17 cellular contexts compared by ENCODE assay signal in genomic region chr17:49338883-49339282, GRCh38. TPM values are rescaled to one million over a fixed set of nuclear protein-coding genes. Genes with fewer than 3 reads are reported as not detected.
DNase-seq lines count a peak whose midpoint lies in the region; ATAC-seq and TF ChIP-seq lines count a peak whose summit lies in the region.
"Had no signal": no experiment of that assay in that cellular context is flagged by ENCODE, and none has a peak within 500 bp of the region (broad histone marks: within the 10 kb centered on the region; RNA-seq: fewer than 3 reads in every experiment).

No MANE protein-coding gene starts in this region.

- no peak for TF ChIP-seq CTCF in thyroid gland (IDR thresholded peaks at IDR 0.05)

- H3K9me3 Mint-ChIP-seq in natural killer cell treated with Interleukin-12 subunit alpha and Interleukin-12 subunit beta and Interleukin-15 and Interleukin-18, amount 100 ng/mL, for 72 hours: no peaks in the 10 kb centered on the region
- H3K9me3 Mint-ChIP-seq: IgD-negative memory B cell had no signal

- H3K4me1 Mint-ChIP-seq in natural killer cell treated with Interleukin-12 subunit alpha and Interleukin-12 subunit beta and Interleukin-15 and Interleukin-18, amount 100 ng/mL, for 72 hours (ENCODE audit: low read depth in 2 of 2): peaks cover 51 to 52% of the 10 kb centered on the region in 2 donors

- H3K9me3 ChIP-seq in thyroid gland: no peaks in the 10 kb centered on the region
- H3K9me3 ChIP-seq: BE2C had no signal

- no peaks in the 10 kb centered on the region for H3K27me3 Mint-ChIP-seq in natural killer cell treated with Interleukin-12 subunit alpha and Interleukin-12 subunit beta and Interleukin-15 and Interleukin-18, amount 100 ng/mL, for 72 hours
- H3K27me3 Mint-ChIP-seq: IgD-negative memory B cell had no signal

- peaks cover 21 to 45% of the 10 kb centered on the region in 2 donors for H3K4me1 ChIP-seq in thyroid gland
- H3K4me1 ChIP-seq: BE2C, parathyroid adenoma had no signal

- H3K4me3 Mint-ChIP-seq in natural killer cell treated with Interleukin-12 subunit alpha and Interleukin-12 subunit beta and Interleukin-15 and Interleukin-18, amount 100 ng/mL, for 72 hours: peak overlapping the region; percentile 73

- no peaks in the 10 kb centered on the region for H3K36me3 Mint-ChIP-seq in natural killer cell treated with Interleukin-12 subunit alpha and Interleukin-12 subunit beta and Interleukin-15 and Interleukin-18, amount 100 ng/mL, for 72 hours

- no peak for TF ChIP-seq POLR2A in thyroid gland (IDR thresholded peaks at IDR 0.05)

- H3K27ac Mint-ChIP-seq in natural killer cell treated with Interleukin-12 subunit alpha and Interleukin-12 subunit beta and Interleukin-15 and Interleukin-18, amount 100 ng/mL, for 72 hours: peak overlapping the region; percentile 92 to 98

- 63 to 73% methylated on average over 4 of the region's 4 CpGs for WGBS in thyroid gland, 2 donors

- no peak overlapping the region for H3K4me3 ChIP-seq in thyroid gland (replicated peaks in 1 of 3)

- intact Hi-C loops in thyroid gland (cut with DNase I): no loop called here

- DNase-seq in COLO829 (ENCODE audit: low spot score): peak; percentile 42
- DNase-seq in MV-4-11 (lab: John Stamatoyannopoulos, UW): peak; percentile 34
- DNase-seq in amniotic epithelial cell (ENCODE audit: low read depth): peak; percentile 33
- DNase-seq in natural killer cell treated with Interleukin-12 subunit alpha and Interleukin-12 subunit beta and Interleukin-15 and Interleukin-18, amount 100 ng/mL, for 72 hours (ENCODE audit: low spot score): peak; percentile 85
- DNase-seq in pons (ENCODE audit: low spot score): no peak
- DNase-seq in NCI-H2171 treated with DMSO at 0.1 percent for 48 hours (lab: John Stamatoyannopoulos, UW): no peak
- DNase-seq in thyroid gland: no peak
- DNase-seq: anterior cingulate cortex, BE2C, DND-41, H7, NCI-H1105, NCI-H226, small intestine had no signal

- no peak overlapping the region for H3K27ac ChIP-seq in thyroid gland
- H3K27ac ChIP-seq: parathyroid adenoma had no signal

- peak; percentile 85 to 90 for ATAC-seq in natural killer cell treated with Interleukin-12 subunit alpha and Interleukin-12 subunit beta and Interleukin-15 and Interleukin-18, amount 100 ng/mL, for 72 hours
- ATAC-seq in GM19467 (IDR thresholded peaks at IDR 0.05; ENCODE audit: unreplicated experiment): no peak

- H3K27me3 ChIP-seq in thyroid gland: no peaks in the 10 kb centered on the region
- H3K27me3 ChIP-seq: BE2C had no signal

- no peaks in the 10 kb centered on the region for H3K36me3 ChIP-seq in thyroid gland
- H3K36me3 ChIP-seq: BE2C had no signal

RNA-seq across cellular contexts. Expression of gene ZNF652, which starts 23.2 kb away (rescaled TPM):
- total RNA-seq in natural killer cell treated with Interleukin-12 subunit alpha and Interleukin-12 subunit beta and Interleukin-15 and Interleukin-18, amount 100 ng/mL, for 72 hours: 10 to 100 TPM; 20.1 to 22.3 TPM
- 10 to 100 TPM; 60.0 to 64.9 (median 62.1) TPM for total RNA-seq in thyroid gland

Comparison
In these comparisons a context has a peak if more than half of its experiments do, and no peak if none do; other contexts are left out.
1. DNase-seq: peak in COLO829 (single experiment), MV-4-11 (single experiment), amniotic epithelial cell (single experiment) and natural killer cell treated with Interleukin-12 subunit alpha and Interleukin-12 subunit beta and Interleukin-15 and Interleukin-18, amount 100 ng/mL, for 72 hours (single experiment); none in pons (single experiment), NCI-H2171 treated with DMSO at 0.1 percent for 48 hours (single experiment) and thyroid gland (0 of 2).